In genomic region chr18:56495884-56496283, GRCh38 we compare ENCODE assay signal across 33 cellular contexts.
"Had no signal": no experiment of that assay in that cellular context is flagged by ENCODE, and none has a peak within 500 bp of the region (broad histone marks: within the 10 kb centered on the region; RNA-seq: fewer than 3 reads in every experiment).

No MANE protein-coding gene starts in this region.

- H3K4me3 ChIP-seq: adrenal gland, body of pancreas, breast epithelium had no signal

- FAIRE-seq: astrocyte, TTC549 had no signal

- H3K9me3 ChIP-seq: body of pancreas had no signal

- H3K36me3 ChIP-seq: adrenal gland, brain microvascular endothelial cell, breast epithelium had no signal

- ATAC-seq: activated CD8-positive, alpha-beta T cell treated with anti-CD3 and anti-CD28 coated beads for 36 hours; activated naive CD4-positive, alpha-beta T cell treated with anti-CD3 and anti-CD28 coated beads, Interleukin-2, amount 50 U/mL, for 72 hours; activated T-cell treated with anti-CD3 and anti-CD28 coated beads, Interleukin-2, amount 50 U/mL, for 4 hours; activated T-cell treated with anti-CD3 and anti-CD28 coated beads, Interleukin-2, amount 50 U/mL, for 72 hours; activated T-helper 17 cell treated with anti-CD3 and anti-CD28 coated beads, Interleukin-2, amount 50 U/mL, for 72 hours; body of pancreas had no signal

- H3K27me3 ChIP-seq: adrenal gland, body of pancreas, brain microvascular endothelial cell, breast epithelium had no signal

- DNase-seq: activated B cell treated with CpG ODN at 0.5 μM for 24 hours; activated CD4-positive, alpha-beta memory T cell treated with anti-CD3 and anti-CD28 coated beads for 36 hours; activated CD4-positive, alpha-beta T cell treated with anti-CD3 and anti-CD28 coated beads for 4 hours; activated CD4-positive, alpha-beta T cell treated with anti-CD3 and anti-CD28 coated beads, Interleukin-2, amount 10 ng/mL, durations not matched to agents 24 days and 14 days; activated CD4-positive, alpha-beta T cell treated with anti-CD3 and anti-CD28 coated beads, Interleukin-2, amount 50 U/mL, for 1 hour; activated CD4-positive, alpha-beta T cell treated with anti-CD3 and anti-CD28 coated beads, Interleukin-2, amount 50 U/mL, for 4 hours; activated CD4-positive, CD25-positive, alpha-beta regulatory T cell treated with anti-CD3 and anti-CD28 coated beads, Interleukin-2, amount 50 U/mL, for 72 hours; activated CD8-positive, alpha-beta memory T cell treated with anti-CD3 and anti-CD28 coated beads, Interleukin-2, amount 50 U/mL, for 4 hours; activated CD8-positive, alpha-beta T cell treated with anti-CD3 and anti-CD28 coated beads for 36 hours; activated effector memory CD4-positive, alpha-beta T cell treated with anti-CD3 and anti-CD28 coated beads, Interleukin-2, amount 50 U/mL, for 16 hours; activated gamma-delta T cell treated with Interleukin-2 at 50 U/mL for 16 hours; activated naive CD4-positive, alpha-beta T cell; activated naive CD4-positive, alpha-beta T cell treated with anti-CD3 and anti-CD28 coated beads for 36 hours; activated naive CD4-positive, alpha-beta T cell treated with anti-CD3 and anti-CD28 coated beads, Interleukin-2, amount 50 U/mL, for 16 hours; activated naive CD8-positive, alpha-beta T cell treated with anti-CD3 and anti-CD28 coated beads for 36 hours; activated T-cell treated with anti-CD3 and anti-CD28 coated beads for 4 hours; activated T-cell treated with anti-CD3 and anti-CD28 coated beads, Interleukin-2, amount 50 U/mL, for 1 hour; activated T-cell treated with anti-CD3 and anti-CD28 coated beads, Interleukin-2, amount 50 U/mL, for 4 hours; activated T-cell treated with anti-CD3 and anti-CD28 coated beads, Interleukin-2, amount 50 U/mL, for 72 hours; adrenal gland; amniotic stem cell; aorta; body of pancreas; brain microvascular endothelial cell; central memory CD4-positive, alpha-beta T cell; T-helper 2 cell; T-helper 9 cell had no signal

- H3K4me1 ChIP-seq: adrenal gland, body of pancreas, breast epithelium had no signal

- H3K27ac ChIP-seq: adrenal gland, body of pancreas, brain microvascular endothelial cell, breast epithelium, VCaP had no signal
